14 cellular contexts compared by ENCODE assay signal in genomic region chr12:106769078-106769477, GRCh38. TPM values are rescaled to one million over a fixed set of nuclear protein-coding genes. Genes with fewer than 3 reads are reported as not detected.
A peak's percentile ranks its signal among the peaks of the same experiment; 100 is the strongest.
DNase-seq lines count a peak whose midpoint lies in the region; ATAC-seq, FAIRE-seq and TF ChIP-seq lines count a peak whose summit lies in the region.
"Had no signal": no experiment of that assay in that cellular context is flagged by ENCODE, and none has a peak within 500 bp of the region (broad histone marks: within the 10 kb centered on the region; RNA-seq: fewer than 3 reads in every experiment).

No MANE protein-coding gene starts in this region.

- no peak for TF ChIP-seq CTCF in K562 (IDR thresholded peaks at IDR 0.05 in 2 of 3, conservative IDR thresholded peaks at IDR 0.05 in 1 of 3; ENCODE audit: insufficient read depth in 2 of 3, low read depth in 1 of 3, low read length in 3 of 3)

- H3K27me3 ChIP-seq in K562 (ENCODE audit: control insufficient read depth in 2 of 2, insufficient read depth in 2 of 2, low read length in 2 of 2) (no peaks in the 10 kb centered on the region), small intestine (ENCODE audit: control insufficient read depth in 2 of 2, insufficient read depth in 2 of 2, low read length in 2 of 2) (peaks cover 0 to 3% of the 10 kb centered on the region in 2 donors)

- FAIRE-seq in K562 (lab: Jason Lieb, UNC) (no peak), small intestine (lab: Jason Lieb, UNC) (no peak)

- H3K36me3 ChIP-seq in K562 (ENCODE audit: control insufficient read depth, insufficient read depth, low read length) (no peaks in the 10 kb centered on the region), small intestine (ENCODE audit: control insufficient read depth in 2 of 2, insufficient read depth in 2 of 2, low read length in 2 of 2) (no peaks in the 10 kb centered on the region)
- H3K36me3 ChIP-seq: suprapubic skin, WERI-Rb-1 had no signal

- H3K9me3 ChIP-seq in K562 (replicated peaks; ENCODE audit: control insufficient read depth, insufficient read depth, low read depth, low read length), result peaks cover 7% of the 10 kb centered on the region
- no peaks in the 10 kb centered on the region for H3K9me3 ChIP-seq in small intestine (ENCODE audit: control insufficient read depth, low read depth)
- H3K9me3 ChIP-seq: SK-N-SH, suprapubic skin had no signal

- WGBS in K562 (ENCODE audit: insufficient coverage, low coverage, missing lambda C conversion rate), result 43% methylated on average over 4 of the region's 5 CpGs
- WGBS in small intestine, 3 donors, result 60 to 69% (median 67%) methylated on average over 5 of the region's 5 CpGs

- intact Hi-C loops in K562 (cut with micrococcal nuclease), result no loop called here

- ATAC-seq in K562, result no peak
- no peak for ATAC-seq in GM19463 (IDR thresholded peaks at IDR 0.05; ENCODE audit: unreplicated experiment)

- POLR2A ChIA-PET in K562 (lab: Yijun Ruan, JAX), result no interaction called here

- no peak overlapping the region for H3K9ac ChIP-seq in K562 (ENCODE audit: insufficient read depth in 1 of 2, low read depth in 2 of 2, low read length in 2 of 2)
- H3K9ac ChIP-seq: SK-N-SH had no signal

- DNase-seq in HS-27A (ENCODE audit: low read depth), result peak; percentile 41
- DNase-seq in K562 (ENCODE audit: extremely low read depth in 1 of 4, low spot score in 3 of 4), result no peak
- DNase-seq in iPS-NIHi11 (ENCODE audit: low spot score), result peak; percentile 47
- DNase-seq in retina, result peak; percentile 30
- DNase-seq in small intestine, result no peak
- no peak for DNase-seq in T-helper 1 cell
- DNase-seq: activated CD8-positive, alpha-beta memory T cell treated with anti-CD3 and anti-CD28 coated beads, Interleukin-2, amount 50 U/mL, for 4 hours; CD8-positive, alpha-beta memory T cell; KBM-7; NCI-H187 treated with DMSO at 0.1 percent for 48 hours; SK-N-SH; WERI-Rb-1 had no signal

- H3K27ac ChIP-seq in K562 (ENCODE audit: extremely low read depth, low read depth, low read length), result no peak overlapping the region
- no peak overlapping the region for H3K27ac ChIP-seq in small intestine (ENCODE audit: low read depth in 1 of 2, low read length in 1 of 2)
- H3K27ac ChIP-seq: suprapubic skin, WERI-Rb-1 had no signal

- TF ChIP-seq RAD21 in K562 (CRISPR knock-in tag; conservative IDR thresholded peaks at IDR 0.05 in 1 of 2, IDR thresholded peaks at IDR 0.05 in 1 of 2), result no peak

- TF ChIP-seq POLR2A in K562 (conservative IDR thresholded peaks at IDR 0.05), result no peak

- no peaks in the 10 kb centered on the region for H3K79me2 ChIP-seq in K562 (ENCODE audit: control insufficient read depth, insufficient read depth, low read length)

- no TSS peak for BruUV-seq in K562 (replicated peaks; lab: Mats Ljungman, UMichigan)

- in situ Hi-C loops in K562 (cut with MboI), result no loop called here

- no peak for TF ChIP-seq EP300 in K562 (IDR thresholded peaks at IDR 0.05; ENCODE audit: low read length)

- no peak overlapping the region for H3K4me3 ChIP-seq in K562
- H3K4me3 ChIP-seq in small intestine (ENCODE audit: low read depth in 1 of 2, low read length in 2 of 2), result no peak overlapping the region
- H3K4me3 ChIP-seq: suprapubic skin had no signal

- no peaks in the 10 kb centered on the region for H3K9me1 ChIP-seq in K562 (ENCODE audit: control insufficient read depth, insufficient read depth, low read length)

- CTCF ChIA-PET in K562 (lab: Yijun Ruan, JAX; ENCODE audit: low intra/inter-chr PET ratio), result no interaction called here

- H2AFZ ChIP-seq in K562 (ENCODE audit: low read depth, low read length), result peak overlapping the region; percentile 63; the same call in 1 of the 2 replicates

- H3K4me1 ChIP-seq in K562 (replicated peaks in 1 of 2; ENCODE audit: control insufficient read depth in 2 of 2, insufficient read depth in 2 of 2, low read length in 2 of 2), result peaks cover 3 to 9% of the 10 kb centered on the region in 2 experiments; a peak in 3 of 5 replicates
- no peaks in the 10 kb centered on the region for H3K4me1 ChIP-seq in small intestine (ENCODE audit: control insufficient read depth in 2 of 2, insufficient read depth in 1 of 2, low read depth in 1 of 2, low read length in 1 of 2)

- H3K4me2 ChIP-seq in K562 (ENCODE audit: insufficient read depth, low read length), result no peak overlapping the region
- H3K4me2 ChIP-seq: SK-N-SH had no signal

- no peaks in the 10 kb centered on the region for H4K20me1 ChIP-seq in K562 (replicated peaks; ENCODE audit: control insufficient read depth, insufficient read depth, low read length)

TF ChIP-seq in K562, 482 proteins besides CTCF, POLR2A, EP300 and RAD21:
- no peak for TF ChIP-seq RBM39 (optimal IDR thresholded peaks at IDR 0.05; ENCODE audit: low read depth, low read length)
- no peak for TF ChIP-seq CBX1 (IDR thresholded peaks at IDR 0.05; ENCODE audit: low read depth)
- no peak for TF ChIP-seq BDP1 (IDR thresholded peaks at IDR 0.05; ENCODE audit: insufficient read depth, insufficient read length)
- TF ChIP-seq, protein P1, sequence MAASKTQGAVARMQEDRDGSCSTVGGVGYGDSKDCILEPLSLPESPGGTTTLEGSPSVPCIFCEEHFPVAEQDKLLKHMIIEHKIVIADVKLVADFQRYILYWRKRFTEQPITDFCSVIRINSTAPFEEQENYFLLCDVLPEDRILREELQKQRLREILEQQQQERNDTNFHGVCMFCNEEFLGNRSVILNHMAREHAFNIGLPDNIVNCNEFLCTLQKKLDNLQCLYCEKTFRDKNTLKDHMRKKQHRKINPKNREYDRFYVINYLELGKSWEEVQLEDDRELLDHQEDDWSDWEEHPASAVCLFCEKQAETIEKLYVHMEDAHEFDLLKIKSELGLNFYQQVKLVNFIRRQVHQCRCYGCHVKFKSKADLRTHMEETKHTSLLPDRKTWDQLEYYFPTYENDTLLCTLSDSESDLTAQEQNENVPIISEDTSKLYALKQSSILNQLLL (CRISPR knock-in tag; IDR thresholded peaks at IDR 0.05; ENCODE audit: borderline replicate concordance), result no peak
- no peak for TF ChIP-seq POLR2H (tag; IDR thresholded peaks at IDR 0.05; ENCODE audit: low read depth)

RNA-seq across cellular contexts. Expression of gene RIC8B, which starts 5.4 kb away (rescaled TPM):
- total RNA-seq in K562 (2011; cell fraction: chromatin; rRNA removed; ENCODE audit: low replicate concordance), result 9.0 and 16.7 TPM in 2 replicates
- 3.0 and 3.9 TPM in 2 replicates for total RNA-seq in K562 (2011; cell fraction: nucleolus; rRNA removed)
- total RNA-seq in K562 (2011; cell fraction: nucleoplasm; rRNA removed), result 6.3 and 11.9 TPM in 2 replicates
- total RNA-seq in K562 (2014; rRNA removed) (2.2 and 2.9 TPM in 2 replicates), K562 (2014; rRNA removed; fragmentation: Illumina TruSeq; extraction: Trizol) (5.6 and 5.9 TPM in 2 replicates), K562 (2015; rRNA removed; fragmentation: Illumina TruSeq; extraction: Trizol) (6.4 and 7.2 TPM in 2 replicates), K562 (2021) (6.0 and 6.7 TPM in 2 replicates)
- polyA plus RNA-seq in K562 (2011; rRNA removed) (6.1 and 8.1 TPM in 2 replicates), K562 (2014; fragmentation: Illumina TruSeq; extraction: Trizol) (4.8 and 4.9 TPM in 2 replicates), K562 (2014; fragmentation: Nextera tagmentation; extraction: Ambion mirVana) (1 to 10 TPM in 1 of 2 experiments, under 1 TPM in 1; 0.92 to 1.6 TPM), K562 (2014; rRNA removed) (3.2 and 3.7 TPM in 2 replicates), small intestine (1 to 10 TPM; 3.0 to 5.9 (median 4.9) TPM)
- 2.1 and 3.3 TPM in 2 replicates for polyA plus RNA-seq in K562 (2011; cell fraction: cytosol; rRNA removed)
- polyA plus RNA-seq in K562 (2011; cell fraction: nucleus; rRNA removed), result 7.4 and 10.2 TPM in 2 replicates
- 5.0 and 5.8 TPM in 2 replicates for polyA plus RNA-seq in K562 (2012)
- 17.3 and 20.0 TPM in 2 replicates for polyA minus RNA-seq in K562 (2011; rRNA and poly(A)+ RNA removed)
- 2.3 and 6.4 TPM in 2 replicates for polyA minus RNA-seq in K562 (2011; cell fraction: cytosol; rRNA and poly(A)+ RNA removed)
- 7.8 and 13.4 TPM in 2 replicates for polyA minus RNA-seq in K562 (2011; cell fraction: nucleus; rRNA and poly(A)+ RNA removed)

Comparison
In these comparisons a context has a peak if more than half of its experiments do, and no peak if none do; other contexts are left out.
1. DNase-seq: peak in HS-27A (single experiment), iPS-NIHi11 (single experiment) and retina (single experiment); none in K562 (0 of 4), small intestine (single experiment) and T-helper 1 cell (0 of 5).